Comparison of ENCODE assay signal across 7 cellular contexts in the genomic region with DNA sequence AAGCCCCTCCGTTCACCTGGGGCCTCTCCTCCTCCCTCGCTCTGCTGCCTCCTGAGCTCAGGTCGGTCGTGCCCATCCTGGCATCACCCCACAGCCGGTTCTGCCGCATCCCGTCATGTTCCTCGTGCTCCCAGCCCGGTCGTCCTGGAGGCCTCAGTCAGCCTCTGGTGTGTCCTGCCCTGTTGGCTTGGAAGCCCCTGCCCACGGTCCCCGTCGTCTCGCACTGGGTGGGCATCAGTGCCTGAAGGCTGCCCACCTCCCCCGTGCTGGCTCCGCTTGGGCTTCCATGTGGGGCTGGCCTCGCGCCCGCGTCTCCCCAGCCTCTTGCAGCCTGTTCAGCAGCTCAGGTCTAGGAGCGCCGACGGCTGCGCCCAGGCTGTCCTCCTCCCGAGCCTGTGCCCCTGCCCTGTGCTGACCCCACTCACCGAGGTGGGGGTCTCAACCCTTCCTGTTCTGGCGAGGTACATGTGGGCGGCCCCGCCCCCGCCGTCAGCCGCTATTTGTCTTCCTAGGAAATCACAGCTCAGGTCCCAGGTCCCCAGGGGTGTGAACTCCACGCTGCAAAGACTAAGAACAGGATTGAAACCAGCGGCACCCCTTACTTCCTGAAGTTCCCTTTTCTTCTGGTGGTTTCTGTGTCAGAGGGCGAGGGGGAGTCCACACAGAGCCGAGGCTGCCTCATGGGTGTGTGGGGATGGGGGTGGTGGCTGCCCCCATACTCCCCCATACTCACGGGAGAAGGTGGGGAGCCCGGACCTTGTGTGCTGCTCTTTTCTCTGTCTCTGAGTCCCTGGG.
DNase-seq lines count a peak whose midpoint lies in the region; ATAC-seq and TF ChIP-seq lines count a peak whose summit lies in the region.
"Not testable (repeated sequence)": the region's sequence is repeated elsewhere in the genome, so short reads cannot be mapped to it uniquely, and the experiment has no call there.

No MANE protein-coding gene starts in this region.

- not testable (repeated sequence) for H3K36me3 ChIP-seq in SU-DHL-6 (ENCODE audit: low read length); lower lobe of right lung; osteoblast (ENCODE audit: insufficient read depth, low read length); upper lobe of right lung

- not testable (repeated sequence) for H3K4me3 ChIP-seq in SU-DHL-6 (ENCODE audit: insufficient read depth, low read length, poor library complexity, severe bottlenecking); lower lobe of right lung; osteoblast (ENCODE audit: insufficient read depth, low read length); upper lobe of right lung

- H3K9ac ChIP-seq in SU-DHL-6 (ENCODE audit: low read length) = peak overlapping the region; percentile 43; the same call in 1 of the 2 replicates

- intact Hi-C loops in lower lobe of right lung (cut with DNase I); upper lobe of right lung (cut with DNase I): not testable (repeated sequence)

- H3K27me3 ChIP-seq in SU-DHL-6 (ENCODE audit: low read length); lower lobe of right lung (ENCODE audit: low read depth); osteoblast (ENCODE audit: insufficient read depth, low read length); upper lobe of right lung: not testable (repeated sequence)

- H3K4me1 ChIP-seq in lower lobe of right lung; osteoblast (ENCODE audit: insufficient read depth, low read length); upper lobe of right lung: not testable (repeated sequence)

- H3K9me2 ChIP-seq in SU-DHL-6 (replicated peaks; ENCODE audit: insufficient read depth, low read length) = not testable (repeated sequence)

- ATAC-seq in esophagus mucosa (peak; percentile 40), lower lobe of right lung (peak; percentile 12 to 44), upper lobe of right lung (peak; percentile 12)

- H4K20me1 ChIP-seq in SU-DHL-6 (ENCODE audit: low read depth, low read length); osteoblast (ENCODE audit: insufficient read depth, low read length): not testable (repeated sequence)

- H2AFZ ChIP-seq in SU-DHL-6 (ENCODE audit: low read depth, low read length, severe bottlenecking); osteoblast (ENCODE audit: low read length): not testable (repeated sequence)

- peak overlapping the region; percentile 58 for H3K27ac ChIP-seq in SU-DHL-6 (ENCODE audit: low read depth, low read length)
- not testable (repeated sequence) for H3K27ac ChIP-seq in lower lobe of right lung; osteoblast (ENCODE audit: low read depth, low read length); upper lobe of right lung

- H3F3A ChIP-seq in SU-DHL-6 (ENCODE audit: insufficient read depth) = not testable (repeated sequence)

- not testable (repeated sequence) for TF ChIP-seq CTCF in SU-DHL-6 (IDR thresholded peaks at IDR 0.05; ENCODE audit: insufficient read depth, low read length, poor library complexity, severe bottlenecking); lower lobe of right lung (IDR thresholded peaks at IDR 0.05); osteoblast (IDR thresholded peaks at IDR 0.05; ENCODE audit: extremely low read depth, low read depth, low read length); upper lobe of right lung (IDR thresholded peaks at IDR 0.05)

- not testable (repeated sequence) for H3K9me3 ChIP-seq in SU-DHL-6 (ENCODE audit: insufficient read depth, low read length); lower lobe of right lung; osteoblast (ENCODE audit: low read depth, low read length); upper lobe of right lung

- DNase-seq in DMS79 treated with DMSO at 0.1 percent for 48 hours (lab: John Stamatoyannopoulos, UW) (peak; percentile 83), MV-4-11 (lab: John Stamatoyannopoulos, UW) (peak; percentile 0), lower lobe of right lung (peak; percentile 49), osteoblast (ENCODE audit: insufficient read length, low spot score, missing footprints) (peak; percentile 19)
- not testable (repeated sequence) for DNase-seq in upper lobe of right lung

- not testable (repeated sequence) for H3K79me2 ChIP-seq in SU-DHL-6 (ENCODE audit: insufficient read depth, low read length); osteoblast (ENCODE audit: insufficient read depth, low read length)

- peak overlapping the region; percentile 23 for H3K4me2 ChIP-seq in SU-DHL-6 (ENCODE audit: low read depth, low read length, poor library complexity, severe bottlenecking)
- H3K4me2 ChIP-seq in osteoblast (ENCODE audit: insufficient read depth, low read length) = not testable (repeated sequence)
